ENCODE assay signal across 8 cellular contexts in the genomic region with DNA sequence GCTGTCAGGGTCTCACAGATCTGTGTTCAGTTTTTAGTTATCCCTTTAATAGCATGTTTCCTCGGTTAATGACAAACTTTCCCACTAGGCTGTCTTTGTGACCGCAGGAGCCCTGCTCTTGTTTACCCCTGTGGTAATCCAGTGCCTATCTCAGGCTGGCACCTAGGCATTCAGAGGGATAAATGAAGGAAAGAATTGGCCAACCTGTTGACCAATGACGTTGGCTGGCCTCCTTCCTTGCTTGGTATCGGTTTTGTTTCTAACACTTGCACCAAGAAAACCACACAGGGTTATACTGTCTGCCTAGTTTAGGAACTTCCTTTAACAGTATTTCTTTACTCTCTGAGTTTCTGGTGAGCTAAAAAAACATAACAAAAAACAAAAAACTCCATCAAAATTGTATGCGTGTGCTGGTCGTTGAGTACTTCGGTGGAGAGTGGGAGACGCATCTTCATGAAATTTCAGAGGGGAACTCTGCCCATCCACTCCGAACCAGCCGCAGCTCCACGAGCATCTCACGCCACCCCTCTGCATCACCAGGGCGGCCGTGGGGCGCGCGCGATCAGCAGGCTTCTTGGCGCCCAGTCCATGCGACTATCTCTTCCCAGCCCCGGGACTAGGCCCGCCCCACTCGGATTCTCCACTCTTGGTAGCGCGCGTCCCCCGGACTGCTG. TPM values are rescaled to one million over a fixed set of nuclear protein-coding genes. Genes with fewer than 3 reads are reported as not detected.
DNase-seq lines count a peak whose midpoint lies in the region; ATAC-seq and TF ChIP-seq lines count a peak whose summit lies in the region.

No MANE protein-coding gene starts in this region.

- peak overlapping the region; percentile 73; the same call in 1 of the 2 replicates for H3K9ac ChIP-seq in PC-3 (ENCODE audit: low read length)

- WGBS in mesodermal cell (ENCODE audit: insufficient coverage in 2 of 2), 2 experiments: 16 to 27% methylated on average over 10 to 27 of the region's 27 CpGs
- WGBS in upper lobe of left lung, 2 donors: 9 to 18% methylated on average over 20 to 27 of the region's 27 CpGs

- no peak overlapping the region for H3K27ac ChIP-seq in PC-3 (ENCODE audit: low read length)
- no peak overlapping the region for H3K27ac ChIP-seq in mesodermal cell (ENCODE audit: low read depth, low read length, severe bottlenecking)
- H3K27ac ChIP-seq in upper lobe of left lung: peak overlapping the region; percentile 89 to 95 (median 91)

- H3K27me3 ChIP-seq in PC-3 (ENCODE audit: low read length) (no peaks in the 10 kb centered on the region), upper lobe of left lung (no peaks in the 10 kb centered on the region)

- no peaks in the 10 kb centered on the region for H3K36me3 ChIP-seq in PC-3 (ENCODE audit: low read depth, low read length)
- peaks cover 3% of the 10 kb centered on the region for H3K36me3 ChIP-seq in mesodermal cell (ENCODE audit: control insufficient read depth, insufficient read depth, low read length)
- H3K36me3 ChIP-seq in upper lobe of left lung: no peaks in the 10 kb centered on the region

- H3K4me1 ChIP-seq in PC-3 (ENCODE audit: insufficient read depth, low read length): peaks cover 43% of the 10 kb centered on the region
- peaks cover 29% of the 10 kb centered on the region for H3K4me1 ChIP-seq in mesodermal cell (ENCODE audit: control insufficient read depth, insufficient read depth, low read length, poor library complexity, severe bottlenecking)
- peaks cover 23 to 37% (median 29%) of the 10 kb centered on the region in 4 donors for H3K4me1 ChIP-seq in upper lobe of left lung

- H3F3A ChIP-seq in PC-3 (ENCODE audit: low read length, unreplicated experiment): no peaks in the 10 kb centered on the region

- CTCF ChIA-PET in PC-3 (lab: Charles Lee): no interaction called here

- peak; percentile 57 for ATAC-seq in GM18867 (IDR thresholded peaks at IDR 0.05; ENCODE audit: unreplicated experiment)
- ATAC-seq in HG02759 (IDR thresholded peaks at IDR 0.05; ENCODE audit: unreplicated experiment): peak; percentile 55
- ATAC-seq in PC-3: no peak
- ATAC-seq in upper lobe of left lung (ENCODE audit: low FRiP score in 2 of 2): peak; percentile 60 to 81

- no peaks in the 10 kb centered on the region for H4K20me1 ChIP-seq in PC-3 (ENCODE audit: low read length)

- TSS peak; percentile 85 for BruUV-seq in PC-3 (replicated peaks; lab: Mats Ljungman, UMichigan)

- no peak for TF ChIP-seq CTCF in PC-3 (conservative IDR thresholded peaks at IDR 0.05; ENCODE audit: low read depth, low read length)
- no peak for TF ChIP-seq CTCF in upper lobe of left lung (IDR thresholded peaks at IDR 0.05)

- peak overlapping the region; percentile 92 for H3K4me2 ChIP-seq in PC-3 (ENCODE audit: low read length)

- H3K9me3 ChIP-seq in PC-3 (ENCODE audit: low read length) (no peaks in the 10 kb centered on the region), mesodermal cell (ENCODE audit: control insufficient read depth, low read length) (no peaks in the 10 kb centered on the region), upper lobe of left lung (no peaks in the 10 kb centered on the region)

- peaks cover 24% of the 10 kb centered on the region for H3K79me2 ChIP-seq in PC-3 (ENCODE audit: low read length)

- DNase-seq in PC-3: no peak
- DNase-seq in dedifferentiated amniotic fluid mesenchymal stem cell (ENCODE audit: extremely low spot score): peak; percentile 24
- DNase-seq in upper lobe of left lung: no peak
- DNase-seq in activated CD8-positive, alpha-beta memory T cell treated with anti-CD3 and anti-CD28 coated beads, Interleukin-2, amount 50 U/mL, for 48 hours: no peak
- DNase-seq in activated gamma-delta T cell treated with Interleukin-2 at 50 U/mL for 16 hours: no peak

- POLR2A ChIA-PET in PC-3 (lab: Charles Lee; ENCODE audit: unreplicated experiment): interaction anchor here (1.0 to 1.4 kb wide), 2 partner anchors 18 to 22 kb away, joined by 3 to 12 read pairs; a partner anchor contains a TSS

- H2AFZ ChIP-seq in PC-3 (ENCODE audit: low read length): peak overlapping the region; percentile 96

- TF ChIP-seq EP300 in upper lobe of left lung (IDR thresholded peaks at IDR 0.05): no peak

- intact Hi-C loops in PC-3 (cut with micrococcal nuclease): loop anchor here (1.0 kb wide), 2 partner anchors 18 to 21 kb away; no protein-coding TSS in a partner anchor

- no peaks in the 10 kb centered on the region for H3K9me2 ChIP-seq in PC-3 (replicated peaks; ENCODE audit: low read length)

- TF ChIP-seq POLR2A in upper lobe of left lung (IDR thresholded peaks at IDR 0.05): no peak

- H3K4me3 ChIP-seq in PC-3 (ENCODE audit: low read length) (peak overlapping the region; percentile 89), mesodermal cell (ENCODE audit: extremely low read depth, insufficient read depth, low read length, poor library complexity, severe bottlenecking) (peak overlapping the region; percentile 88), upper lobe of left lung (peak overlapping the region; percentile 46 to 96 (median 71))

RNA-seq across cellular contexts. Expression of a gene that starts 0.6 kb away (rescaled TPM):
- total RNA-seq in PC-3 (2014; rRNA removed): 28.5 and 32.1 TPM in 2 replicates
- polyA plus RNA-seq in mesodermal cell (2013, experiment 1 of 2): 45.7 TPM
- 47.6 TPM for polyA plus RNA-seq in mesodermal cell (2013, experiment 2 of 2)
- 10 to 100 TPM; 15.7 to 37.3 (median 27.1) TPM for total RNA-seq in upper lobe of left lung

RNA-seq across cellular contexts. Expression of a gene that starts 22.4 kb away (rescaled TPM):
- 17.2 and 20.4 TPM in 2 replicates for total RNA-seq in PC-3 (2014; rRNA removed)
- polyA plus RNA-seq in mesodermal cell (2013, experiment 1 of 2): 57.7 TPM
- 53.6 TPM for polyA plus RNA-seq in mesodermal cell (2013, experiment 2 of 2)
- 10 to 100 TPM; 16.8 to 42.9 (median 35.7) TPM for total RNA-seq in upper lobe of left lung

RNA-seq across cellular contexts. Expression of a gene that starts 39.9 kb away (rescaled TPM):
- total RNA-seq in PC-3 (2014; rRNA removed) (not detected in 2 replicates), upper lobe of left lung (not detected)
- not detected for polyA plus RNA-seq in mesodermal cell (2013, experiment 1 of 2)
- polyA plus RNA-seq in mesodermal cell (2013, experiment 2 of 2): not detected

Comparison
In these comparisons a context has a peak if more than half of its experiments do, and no peak if none do; other contexts are left out.
1. H3K27ac ChIP-seq: peak in upper lobe of left lung (4 of 4); none in PC-3 (single experiment) and mesodermal cell (single experiment).
2. Peak in every context shown above with its lines, with median percentiles within 50 percentile points of each other: H3K4me3 ChIP-seq.